2 cellular contexts compared by ENCODE assay signal in the genomic region with DNA sequence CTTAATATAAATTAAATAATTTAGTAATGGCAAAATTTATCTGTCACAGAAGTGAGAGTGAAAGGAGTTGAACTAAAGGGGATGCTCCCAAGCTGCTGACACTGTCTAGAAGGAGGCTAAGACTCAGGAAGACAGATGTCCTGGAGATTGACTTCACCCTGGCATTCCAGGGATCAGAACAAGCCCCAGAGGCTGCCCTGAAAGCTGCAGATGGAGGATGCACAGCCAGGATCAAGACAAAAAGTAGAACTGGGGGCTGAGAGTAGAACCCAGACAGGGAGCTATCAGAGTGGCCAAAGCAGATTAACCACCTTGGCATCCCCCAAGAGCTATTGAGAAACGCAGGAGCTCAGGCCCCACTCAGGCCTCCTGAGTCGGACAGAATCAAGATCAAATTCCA.
TF ChIP-seq lines count a peak whose summit lies in the region.

No MANE protein-coding gene starts in this region.

TF ChIP-seq in HepG2, 621 proteins besides CTCF, POLR2A, EP300 and RAD21:
- no peak for TF ChIP-seq PRPF4 (IDR thresholded peaks at IDR 0.05; ENCODE audit: low read depth, low read length, poor library complexity, severe bottlenecking)
- TF ChIP-seq, protein P1, sequence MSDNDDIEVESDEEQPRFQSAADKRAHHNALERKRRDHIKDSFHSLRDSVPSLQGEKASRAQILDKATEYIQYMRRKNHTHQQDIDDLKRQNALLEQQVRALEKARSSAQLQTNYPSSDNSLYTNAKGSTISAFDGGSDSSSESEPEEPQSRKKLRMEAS (IDR thresholded peaks at IDR 0.05), result no peak
- no peak for TF ChIP-seq FOXK2 (IDR thresholded peaks at IDR 0.05)
- no peak for TF ChIP-seq NKX3-1 (CRISPR knock-in tag; IDR thresholded peaks at IDR 0.05)
- TF ChIP-seq ZNF530 (CRISPR knock-in tag; IDR thresholded peaks at IDR 0.05; ENCODE audit: low read depth), result no peak
- TF ChIP-seq, protein P2, sequence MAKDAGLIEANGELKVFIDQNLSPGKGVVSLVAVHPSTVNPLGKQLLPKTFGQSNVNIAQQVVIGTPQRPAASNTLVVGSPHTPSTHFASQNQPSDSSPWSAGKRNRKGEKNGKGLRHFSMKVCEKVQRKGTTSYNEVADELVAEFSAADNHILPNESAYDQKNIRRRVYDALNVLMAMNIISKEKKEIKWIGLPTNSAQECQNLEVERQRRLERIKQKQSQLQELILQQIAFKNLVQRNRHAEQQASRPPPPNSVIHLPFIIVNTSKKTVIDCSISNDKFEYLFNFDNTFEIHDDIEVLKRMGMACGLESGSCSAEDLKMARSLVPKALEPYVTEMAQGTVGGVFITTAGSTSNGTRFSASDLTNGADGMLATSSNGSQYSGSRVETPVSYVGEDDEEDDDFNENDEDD (CRISPR knock-in tag; IDR thresholded peaks at IDR 0.05; ENCODE audit: borderline replicate concordance), result no peak
- TF ChIP-seq, protein P3, sequence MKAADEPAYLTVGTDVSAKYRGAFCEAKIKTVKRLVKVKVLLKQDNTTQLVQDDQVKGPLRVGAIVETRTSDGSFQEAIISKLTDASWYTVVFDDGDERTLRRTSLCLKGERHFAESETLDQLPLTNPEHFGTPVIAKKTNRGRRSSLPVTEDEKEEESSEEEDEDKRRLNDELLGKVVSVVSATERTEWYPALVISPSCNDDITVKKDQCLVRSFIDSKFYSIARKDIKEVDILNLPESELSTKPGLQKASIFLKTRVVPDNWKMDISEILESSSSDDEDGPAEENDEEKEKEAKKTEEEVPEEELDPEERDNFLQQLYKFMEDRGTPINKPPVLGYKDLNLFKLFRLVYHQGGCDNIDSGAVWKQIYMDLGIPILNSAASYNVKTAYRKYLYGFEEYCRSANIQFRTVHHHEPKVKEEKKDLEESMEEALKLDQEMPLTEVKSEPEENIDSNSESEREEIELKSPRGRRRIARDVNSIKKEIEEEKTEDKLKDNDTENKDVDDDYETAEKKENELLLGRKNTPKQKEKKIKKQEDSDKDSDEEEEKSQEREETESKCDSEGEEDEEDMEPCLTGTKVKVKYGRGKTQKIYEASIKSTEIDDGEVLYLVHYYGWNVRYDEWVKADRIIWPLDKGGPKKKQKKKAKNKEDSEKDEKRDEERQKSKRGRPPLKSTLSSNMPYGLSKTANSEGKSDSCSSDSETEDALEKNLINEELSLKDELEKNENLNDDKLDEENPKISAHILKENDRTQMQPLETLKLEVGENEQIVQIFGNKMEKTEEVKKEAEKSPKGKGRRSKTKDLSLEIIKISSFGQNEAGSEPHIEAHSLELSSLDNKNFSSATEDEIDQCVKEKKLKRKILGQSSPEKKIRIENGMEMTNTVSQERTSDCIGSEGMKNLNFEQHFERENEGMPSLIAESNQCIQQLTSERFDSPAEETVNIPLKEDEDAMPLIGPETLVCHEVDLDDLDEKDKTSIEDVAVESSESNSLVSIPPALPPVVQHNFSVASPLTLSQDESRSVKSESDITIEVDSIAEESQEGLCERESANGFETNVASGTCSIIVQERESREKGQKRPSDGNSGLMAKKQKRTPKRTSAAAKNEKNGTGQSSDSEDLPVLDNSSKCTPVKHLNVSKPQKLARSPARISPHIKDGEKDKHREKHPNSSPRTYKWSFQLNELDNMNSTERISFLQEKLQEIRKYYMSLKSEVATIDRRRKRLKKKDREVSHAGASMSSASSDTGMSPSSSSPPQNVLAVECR (CRISPR knock-in tag; IDR thresholded peaks at IDR 0.05; ENCODE audit: borderline replicate concordance), result no peak
- no peak for TF ChIP-seq TBX3 (IDR thresholded peaks at IDR 0.05; ENCODE audit: borderline replicate concordance)
- TF ChIP-seq FOXK1 (CRISPR knock-in tag; IDR thresholded peaks at IDR 0.05; ENCODE audit: borderline replicate concordance, low read depth), result no peak
- no peak for TF ChIP-seq ZNF3 (CRISPR knock-in tag; IDR thresholded peaks at IDR 0.05)
- no peak for TF ChIP-seq ZNF224 (CRISPR knock-in tag; IDR thresholded peaks at IDR 0.05)
- no peak for TF ChIP-seq ZNF282 (IDR thresholded peaks at IDR 0.05; ENCODE audit: partially characterized antibody)
- TF ChIP-seq ZNF33B (CRISPR knock-in tag; IDR thresholded peaks at IDR 0.05), result no peak
- TF ChIP-seq, protein P4, sequence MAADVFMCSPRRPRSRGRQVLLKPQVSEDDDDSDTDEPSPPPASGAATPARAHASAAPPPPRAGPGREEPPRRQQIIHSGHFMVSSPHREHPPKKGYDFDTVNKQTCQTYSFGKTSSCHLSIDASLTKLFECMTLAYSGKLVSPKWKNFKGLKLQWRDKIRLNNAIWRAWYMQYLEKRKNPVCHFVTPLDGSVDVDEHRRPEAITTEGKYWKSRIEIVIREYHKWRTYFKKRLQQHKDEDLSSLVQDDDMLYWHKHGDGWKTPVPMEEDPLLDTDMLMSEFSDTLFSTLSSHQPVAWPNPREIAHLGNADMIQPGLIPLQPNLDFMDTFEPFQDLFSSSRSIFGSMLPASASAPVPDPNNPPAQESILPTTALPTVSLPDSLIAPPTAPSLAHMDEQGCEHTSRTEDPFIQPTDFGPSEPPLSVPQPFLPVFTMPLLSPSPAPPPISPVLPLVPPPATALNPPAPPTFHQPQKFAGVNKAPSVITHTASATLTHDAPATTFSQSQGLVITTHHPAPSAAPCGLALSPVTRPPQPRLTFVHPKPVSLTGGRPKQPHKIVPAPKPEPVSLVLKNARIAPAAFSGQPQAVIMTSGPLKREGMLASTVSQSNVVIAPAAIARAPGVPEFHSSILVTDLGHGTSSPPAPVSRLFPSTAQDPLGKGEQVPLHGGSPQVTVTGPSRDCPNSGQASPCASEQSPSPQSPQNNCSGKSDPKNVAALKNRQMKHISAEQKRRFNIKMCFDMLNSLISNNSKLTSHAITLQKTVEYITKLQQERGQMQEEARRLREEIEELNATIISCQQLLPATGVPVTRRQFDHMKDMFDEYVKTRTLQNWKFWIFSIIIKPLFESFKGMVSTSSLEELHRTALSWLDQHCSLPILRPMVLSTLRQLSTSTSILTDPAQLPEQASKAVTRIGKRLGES (CRISPR knock-in tag; IDR thresholded peaks at IDR 0.05; ENCODE audit: borderline replicate concordance), result no peak
- TF ChIP-seq, protein P5, sequence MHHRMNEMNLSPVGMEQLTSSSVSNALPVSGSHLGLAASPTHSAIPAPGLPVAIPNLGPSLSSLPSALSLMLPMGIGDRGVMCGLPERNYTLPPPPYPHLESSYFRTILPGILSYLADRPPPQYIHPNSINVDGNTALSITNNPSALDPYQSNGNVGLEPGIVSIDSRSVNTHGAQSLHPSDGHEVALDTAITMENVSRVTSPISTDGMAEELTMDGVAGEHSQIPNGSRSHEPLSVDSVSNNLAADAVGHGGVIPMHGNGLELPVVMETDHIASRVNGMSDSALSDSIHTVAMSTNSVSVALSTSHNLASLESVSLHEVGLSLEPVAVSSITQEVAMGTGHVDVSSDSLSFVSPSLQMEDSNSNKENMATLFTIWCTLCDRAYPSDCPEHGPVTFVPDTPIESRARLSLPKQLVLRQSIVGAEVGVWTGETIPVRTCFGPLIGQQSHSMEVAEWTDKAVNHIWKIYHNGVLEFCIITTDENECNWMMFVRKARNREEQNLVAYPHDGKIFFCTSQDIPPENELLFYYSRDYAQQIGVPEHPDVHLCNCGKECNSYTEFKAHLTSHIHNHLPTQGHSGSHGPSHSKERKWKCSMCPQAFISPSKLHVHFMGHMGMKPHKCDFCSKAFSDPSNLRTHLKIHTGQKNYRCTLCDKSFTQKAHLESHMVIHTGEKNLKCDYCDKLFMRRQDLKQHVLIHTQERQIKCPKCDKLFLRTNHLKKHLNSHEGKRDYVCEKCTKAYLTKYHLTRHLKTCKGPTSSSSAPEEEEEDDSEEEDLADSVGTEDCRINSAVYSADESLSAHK (CRISPR knock-in tag; IDR thresholded peaks at IDR 0.05; ENCODE audit: borderline replicate concordance), result no peak
- TF ChIP-seq DMAP1 (CRISPR knock-in tag; IDR thresholded peaks at IDR 0.05), result no peak

TF ChIP-seq in WTC11, 78 proteins besides CTCF, POLR2A, EP300 and RAD21:
- TF ChIP-seq MYBL2 (CRISPR knock-in tag; IDR thresholded peaks at IDR 0.05), result no peak
- no peak for TF ChIP-seq NFYB (CRISPR knock-in tag; conservative IDR thresholded peaks at IDR 0.05; ENCODE audit: low read depth)
- no peak for TF ChIP-seq EMX1 (CRISPR knock-in tag; IDR thresholded peaks at IDR 0.05)
- TF ChIP-seq ZNF416 (CRISPR knock-in tag; IDR thresholded peaks at IDR 0.05), result no peak
- no peak for TF ChIP-seq ZNF423 (CRISPR knock-in tag; IDR thresholded peaks at IDR 0.05)
- TF ChIP-seq NR3C1 (CRISPR knock-in tag; conservative IDR thresholded peaks at IDR 0.05; ENCODE audit: low read depth), result no peak
- TF ChIP-seq FOXP1 (CRISPR knock-in tag; IDR thresholded peaks at IDR 0.05; ENCODE audit: borderline replicate concordance), result no peak
- TF ChIP-seq, protein P6, sequence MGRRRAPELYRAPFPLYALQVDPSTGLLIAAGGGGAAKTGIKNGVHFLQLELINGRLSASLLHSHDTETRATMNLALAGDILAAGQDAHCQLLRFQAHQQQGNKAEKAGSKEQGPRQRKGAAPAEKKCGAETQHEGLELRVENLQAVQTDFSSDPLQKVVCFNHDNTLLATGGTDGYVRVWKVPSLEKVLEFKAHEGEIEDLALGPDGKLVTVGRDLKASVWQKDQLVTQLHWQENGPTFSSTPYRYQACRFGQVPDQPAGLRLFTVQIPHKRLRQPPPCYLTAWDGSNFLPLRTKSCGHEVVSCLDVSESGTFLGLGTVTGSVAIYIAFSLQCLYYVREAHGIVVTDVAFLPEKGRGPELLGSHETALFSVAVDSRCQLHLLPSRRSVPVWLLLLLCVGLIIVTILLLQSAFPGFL (CRISPR knock-in tag; IDR thresholded peaks at IDR 0.05; ENCODE audit: borderline replicate concordance), result no peak
- TF ChIP-seq ZNF671 (CRISPR knock-in tag; IDR thresholded peaks at IDR 0.05), result no peak
- TF ChIP-seq, protein P7, sequence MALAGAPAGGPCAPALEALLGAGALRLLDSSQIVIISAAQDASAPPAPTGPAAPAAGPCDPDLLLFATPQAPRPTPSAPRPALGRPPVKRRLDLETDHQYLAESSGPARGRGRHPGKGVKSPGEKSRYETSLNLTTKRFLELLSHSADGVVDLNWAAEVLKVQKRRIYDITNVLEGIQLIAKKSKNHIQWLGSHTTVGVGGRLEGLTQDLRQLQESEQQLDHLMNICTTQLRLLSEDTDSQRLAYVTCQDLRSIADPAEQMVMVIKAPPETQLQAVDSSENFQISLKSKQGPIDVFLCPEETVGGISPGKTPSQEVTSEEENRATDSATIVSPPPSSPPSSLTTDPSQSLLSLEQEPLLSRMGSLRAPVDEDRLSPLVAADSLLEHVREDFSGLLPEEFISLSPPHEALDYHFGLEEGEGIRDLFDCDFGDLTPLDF (CRISPR knock-in tag; IDR thresholded peaks at IDR 0.05), result no peak
- TF ChIP-seq ATF1 (CRISPR knock-in tag; IDR thresholded peaks at IDR 0.05), result no peak
- TF ChIP-seq NR2C2 (CRISPR knock-in tag; IDR thresholded peaks at IDR 0.05), result no peak
- TF ChIP-seq, protein P8, sequence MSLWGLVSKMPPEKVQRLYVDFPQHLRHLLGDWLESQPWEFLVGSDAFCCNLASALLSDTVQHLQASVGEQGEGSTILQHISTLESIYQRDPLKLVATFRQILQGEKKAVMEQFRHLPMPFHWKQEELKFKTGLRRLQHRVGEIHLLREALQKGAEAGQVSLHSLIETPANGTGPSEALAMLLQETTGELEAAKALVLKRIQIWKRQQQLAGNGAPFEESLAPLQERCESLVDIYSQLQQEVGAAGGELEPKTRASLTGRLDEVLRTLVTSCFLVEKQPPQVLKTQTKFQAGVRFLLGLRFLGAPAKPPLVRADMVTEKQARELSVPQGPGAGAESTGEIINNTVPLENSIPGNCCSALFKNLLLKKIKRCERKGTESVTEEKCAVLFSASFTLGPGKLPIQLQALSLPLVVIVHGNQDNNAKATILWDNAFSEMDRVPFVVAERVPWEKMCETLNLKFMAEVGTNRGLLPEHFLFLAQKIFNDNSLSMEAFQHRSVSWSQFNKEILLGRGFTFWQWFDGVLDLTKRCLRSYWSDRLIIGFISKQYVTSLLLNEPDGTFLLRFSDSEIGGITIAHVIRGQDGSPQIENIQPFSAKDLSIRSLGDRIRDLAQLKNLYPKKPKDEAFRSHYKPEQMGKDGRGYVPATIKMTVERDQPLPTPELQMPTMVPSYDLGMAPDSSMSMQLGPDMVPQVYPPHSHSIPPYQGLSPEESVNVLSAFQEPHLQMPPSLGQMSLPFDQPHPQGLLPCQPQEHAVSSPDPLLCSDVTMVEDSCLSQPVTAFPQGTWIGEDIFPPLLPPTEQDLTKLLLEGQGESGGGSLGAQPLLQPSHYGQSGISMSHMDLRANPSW (CRISPR knock-in tag; conservative IDR thresholded peaks at IDR 0.05; ENCODE audit: low read depth), result no peak
- TF ChIP-seq, protein P9, sequence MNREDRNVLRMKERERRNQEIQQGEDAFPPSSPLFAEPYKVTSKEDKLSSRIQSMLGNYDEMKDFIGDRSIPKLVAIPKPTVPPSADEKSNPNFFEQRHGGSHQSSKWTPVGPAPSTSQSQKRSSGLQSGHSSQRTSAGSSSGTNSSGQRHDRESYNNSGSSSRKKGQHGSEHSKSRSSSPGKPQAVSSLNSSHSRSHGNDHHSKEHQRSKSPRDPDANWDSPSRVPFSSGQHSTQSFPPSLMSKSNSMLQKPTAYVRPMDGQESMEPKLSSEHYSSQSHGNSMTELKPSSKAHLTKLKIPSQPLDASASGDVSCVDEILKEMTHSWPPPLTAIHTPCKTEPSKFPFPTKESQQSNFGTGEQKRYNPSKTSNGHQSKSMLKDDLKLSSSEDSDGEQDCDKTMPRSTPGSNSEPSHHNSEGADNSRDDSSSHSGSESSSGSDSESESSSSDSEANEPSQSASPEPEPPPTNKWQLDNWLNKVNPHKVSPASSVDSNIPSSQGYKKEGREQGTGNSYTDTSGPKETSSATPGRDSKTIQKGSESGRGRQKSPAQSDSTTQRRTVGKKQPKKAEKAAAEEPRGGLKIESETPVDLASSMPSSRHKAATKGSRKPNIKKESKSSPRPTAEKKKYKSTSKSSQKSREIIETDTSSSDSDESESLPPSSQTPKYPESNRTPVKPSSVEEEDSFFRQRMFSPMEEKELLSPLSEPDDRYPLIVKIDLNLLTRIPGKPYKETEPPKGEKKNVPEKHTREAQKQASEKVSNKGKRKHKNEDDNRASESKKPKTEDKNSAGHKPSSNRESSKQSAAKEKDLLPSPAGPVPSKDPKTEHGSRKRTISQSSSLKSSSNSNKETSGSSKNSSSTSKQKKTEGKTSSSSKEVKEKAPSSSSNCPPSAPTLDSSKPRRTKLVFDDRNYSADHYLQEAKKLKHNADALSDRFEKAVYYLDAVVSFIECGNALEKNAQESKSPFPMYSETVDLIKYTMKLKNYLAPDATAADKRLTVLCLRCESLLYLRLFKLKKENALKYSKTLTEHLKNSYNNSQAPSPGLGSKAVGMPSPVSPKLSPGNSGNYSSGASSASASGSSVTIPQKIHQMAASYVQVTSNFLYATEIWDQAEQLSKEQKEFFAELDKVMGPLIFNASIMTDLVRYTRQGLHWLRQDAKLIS (CRISPR knock-in tag; IDR thresholded peaks at IDR 0.05; ENCODE audit: borderline replicate concordance), result no peak
- TF ChIP-seq ZNF317 (CRISPR knock-in tag; IDR thresholded peaks at IDR 0.05; ENCODE audit: borderline replicate concordance, low read depth), result no peak
